1 cellular context compared by ENCODE assay signal in the genomic region with DNA sequence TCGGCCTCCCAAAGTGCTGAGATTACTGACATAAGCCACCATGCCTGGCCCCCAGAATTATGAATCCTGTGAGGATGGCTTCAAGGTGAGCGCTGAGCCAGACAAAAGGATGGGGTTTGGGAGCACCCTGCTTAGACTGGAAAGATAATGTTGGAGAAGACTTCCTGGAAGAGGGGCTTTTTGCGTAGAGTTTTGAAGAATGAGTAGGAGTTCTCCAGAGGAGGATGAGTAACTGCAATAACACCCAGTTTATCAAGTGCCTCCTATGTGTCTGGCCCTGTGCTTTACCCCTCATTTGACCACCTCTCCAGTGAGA.
TF ChIP-seq lines count a peak whose summit lies in the region.

No MANE protein-coding gene starts in this region.

TF ChIP-seq in HCT116, 20 proteins besides CTCF, POLR2A, EP300 and RAD21 (continued from another document):
- no peak for TF ChIP-seq REST (IDR thresholded peaks at IDR 0.05; ENCODE audit: low read depth)
- TF ChIP-seq FOSL1 (IDR thresholded peaks at IDR 0.05; ENCODE audit: low read depth), result no peak
- no peak for TF ChIP-seq SRF (IDR thresholded peaks at IDR 0.05; ENCODE audit: low read depth)
- TF ChIP-seq ELF1 (IDR thresholded peaks at IDR 0.05; ENCODE audit: borderline replicate concordance, low read depth), result no peak
- no peak for TF ChIP-seq TCF7L2 (IDR thresholded peaks at IDR 0.05; ENCODE audit: borderline replicate concordance, extremely low read depth, insufficient read depth, insufficient read length)
- TF ChIP-seq EZH2phosphoT487 (IDR thresholded peaks at IDR 0.05; ENCODE audit: borderline replicate concordance), result no peak
- no peak for TF ChIP-seq ATF3 (IDR thresholded peaks at IDR 0.05)
- TF ChIP-seq MAX (IDR thresholded peaks at IDR 0.05), result no peak
- TF ChIP-seq JUND (IDR thresholded peaks at IDR 0.05), result no peak
- TF ChIP-seq EZH2 (IDR thresholded peaks at IDR 0.05), result no peak
- no peak for TF ChIP-seq CBX3 (IDR thresholded peaks at IDR 0.05; ENCODE audit: low read depth)
TF ChIP-seq in HCT116: peak in this region for 0.
